ENCODE assay signal across 7 cellular contexts in the genomic region with DNA sequence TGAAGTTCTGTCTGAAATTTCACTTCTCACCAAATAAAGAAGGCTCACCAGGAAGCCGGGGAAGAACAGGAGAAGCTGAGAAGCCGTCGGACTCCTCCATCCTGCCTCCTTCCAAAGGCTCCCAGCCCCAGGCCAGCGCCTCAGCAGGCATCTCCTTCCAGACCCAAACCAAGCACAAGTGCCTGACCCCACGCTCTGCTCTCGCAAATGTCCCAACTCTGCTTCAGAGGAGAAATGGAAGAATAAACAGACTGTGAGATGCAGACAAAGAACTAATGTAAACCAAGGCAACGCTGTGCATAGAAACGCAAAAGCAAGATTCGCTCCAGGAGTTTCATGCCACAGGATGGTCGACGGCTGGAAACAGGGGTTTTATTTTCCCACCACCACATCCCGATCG.
"Had no signal": no experiment of that assay in that cellular context is flagged by ENCODE, and none has a peak within 500 bp of the region (broad histone marks: within the 10 kb centered on the region; RNA-seq: fewer than 3 reads in every experiment).

No MANE protein-coding gene starts in this region.

- H3K4me1 ChIP-seq: HAP-1 had no signal

- H3K4me3 Mint-ChIP-seq: HFFc6 had no signal

- ATAC-seq: HCT116, K562 had no signal

- H3K4me3 ChIP-seq: HAP-1, K562 had no signal

- H3K9me3 ChIP-seq: HAP-1 had no signal

- H3K36me3 ChIP-seq: HAP-1 had no signal

- DNase-seq: GOT3, H7, HFFc6, IMR-90 had no signal

- H3K27ac Mint-ChIP-seq: HFFc6 had no signal
